In genomic region chr1:168091720-168092119, GRCh38 we compare ENCODE assay signal across 18 cellular contexts.
"Had no signal": no experiment of that assay in that cellular context is flagged by ENCODE, and none has a peak within 500 bp of the region (broad histone marks: within the 10 kb centered on the region; RNA-seq: fewer than 3 reads in every experiment).

No MANE protein-coding gene starts in this region.

- H3K4me1 ChIP-seq: lower lobe of right lung, tibial nerve, upper lobe of right lung had no signal

- H3K4me3 ChIP-seq: cardiac muscle cell, coronary artery, dorsolateral prefrontal cortex, esophagus muscularis mucosa, hepatocyte, left ventricle myocardium inferior, lower lobe of right lung, right atrium auricular region, tibial nerve, upper lobe of right lung had no signal

- ATAC-seq: left cardiac atrium; lower lobe of right lung; stimulated activated memory B cell treated with anti-CD40 and anti-IgM and Interleukin-4, amounts not matched to agents 10 μg/mL and 1 μg/mL and 100 μg/mL, for 72 hours; upper lobe of right lung had no signal

- H3K9me3 ChIP-seq: esophagus muscularis mucosa, left ventricle myocardium inferior, lower lobe of right lung, right atrium auricular region, tibial nerve, upper lobe of right lung had no signal

- DNase-seq: effector CD8-positive, alpha-beta T cell; kidney; left cardiac atrium; left ventricle myocardium inferior; lower lobe of right lung; small intestine; stimulated activated CD4-positive, alpha-beta T cell treated with anti-CD3 and anti-CD28 coated beads, Interleukin-12 subunit alpha, Interleukin-12 subunit beta, amount 100 ng/mL, for 4 hours; stimulated activated CD4-positive, alpha-beta T cell treated with anti-CD3 and anti-CD28 coated beads, Interleukin-2, amount 100 ng/mL, for 48 hours; upper lobe of right lung had no signal

- H3K36me3 ChIP-seq: cardiac muscle cell, left ventricle myocardium inferior, lower lobe of right lung, right atrium auricular region had no signal

- H3K27ac ChIP-seq: cardiac muscle cell, coronary artery, epithelial cell of prostate, esophagus muscularis mucosa, hepatocyte, left ventricle myocardium inferior, lower lobe of right lung, right atrium auricular region, tibial nerve, upper lobe of right lung had no signal

- H3K27me3 ChIP-seq: cardiac muscle cell, dorsolateral prefrontal cortex, esophagus muscularis mucosa, hepatocyte, right atrium auricular region, tibial nerve, upper lobe of right lung had no signal
